ENCODE assay signal across 27 cellular contexts in genomic region chr1:31752258-31752657, GRCh38. TPM values are rescaled to one million over a fixed set of nuclear protein-coding genes. Genes with fewer than 3 reads are reported as not detected.
A peak's percentile ranks its signal among the peaks of the same experiment; 100 is the strongest.
DNase-seq lines count a peak whose midpoint lies in the region; ATAC-seq, FAIRE-seq and TF ChIP-seq lines count a peak whose summit lies in the region.
"Had no signal": no experiment of that assay in that cellular context is flagged by ENCODE, and none has a peak within 500 bp of the region (broad histone marks: within the 10 kb centered on the region; RNA-seq: fewer than 3 reads in every experiment).

No MANE protein-coding gene starts in this region.

- H3K27me3 ChIP-seq in H1 (replicated peaks in 1 of 4; ENCODE audit: control insufficient read depth in 3 of 4, extremely low read depth in 1 of 4, insufficient read depth in 3 of 4, low read length in 3 of 4) (no peaks in the 10 kb centered on the region), aorta (ENCODE audit: control insufficient read depth in 1 of 2, insufficient read depth in 2 of 2, low read length in 1 of 2) (no peaks in the 10 kb centered on the region)

- no peak for TF ChIP-seq RAD21 in H1 (IDR thresholded peaks at IDR 0.05 in 1 of 2, conservative IDR thresholded peaks at IDR 0.05 in 1 of 2; ENCODE audit: low read depth in 2 of 2, low read length in 2 of 2)

- no peaks in the 10 kb centered on the region for H3K9me3 Mint-ChIP-seq in activated naive CD8-positive, alpha-beta T cell treated with anti-CD3 and anti-CD28 coated beads, Interleukin-2, amount 10 ng/mL, durations not matched to agents 7 days and 5 days
- no peaks in the 10 kb centered on the region for H3K9me3 Mint-ChIP-seq in activated naive CD8-positive, alpha-beta T cell treated with anti-CD3 and anti-CD28 coated beads for 36 hours
- no peaks in the 10 kb centered on the region for H3K9me3 Mint-ChIP-seq in stimulated activated naive B cell treated with anti-CD40 and anti-IgM and Interleukin-4, amounts not matched to agents 10 μg/mL and 1 μg/mL and 100 μg/mL, for 72 hours
- H3K9me3 Mint-ChIP-seq: activated B cell treated with CpG ODN at 0.5 μM for 24 hours had no signal

- H3K4me1 ChIP-seq in OCI-LY7 (ENCODE audit: insufficient read depth, low read length, poor library complexity, severe bottlenecking) (peaks cover 25% of the 10 kb centered on the region), H1 (replicated peaks in 1 of 4; ENCODE audit: control insufficient read depth in 3 of 4, insufficient read depth in 4 of 4, low read length in 3 of 4) (peaks cover 5 to 17% (median 13%) of the 10 kb centered on the region in 4 experiments; a peak in 6 of 7 replicates), aorta (ENCODE audit: control insufficient read depth in 1 of 2, insufficient read depth in 2 of 2, low read length in 2 of 2) (no peaks in the 10 kb centered on the region)
- H3K4me1 ChIP-seq: HAP-1, prostate gland, upper lobe of right lung had no signal

- ATAC-seq in activated naive CD8-positive, alpha-beta T cell treated with anti-CD3 and anti-CD28 coated beads, Interleukin-2, amount 10 ng/mL, durations not matched to agents 7 days and 5 days (ENCODE audit: low read depth) = peak; percentile 75
- ATAC-seq in stimulated activated naive B cell treated with anti-CD40 and anti-IgM and Interleukin-4, amounts not matched to agents 10 μg/mL and 1 μg/mL and 100 μg/mL, for 72 hours (replicated peaks) = no peak
- no peak for ATAC-seq in HG02759 (IDR thresholded peaks at IDR 0.05; ENCODE audit: unreplicated experiment)
- ATAC-seq in aorta (ENCODE audit: low FRiP score) = no peak
- ATAC-seq: upper lobe of right lung had no signal

- peak overlapping the region; percentile 70 for H3K4me3 Mint-ChIP-seq in activated naive CD8-positive, alpha-beta T cell treated with anti-CD3 and anti-CD28 coated beads, Interleukin-2, amount 10 ng/mL, durations not matched to agents 7 days and 5 days
- H3K4me3 Mint-ChIP-seq in activated naive CD8-positive, alpha-beta T cell treated with anti-CD3 and anti-CD28 coated beads for 36 hours = no peak overlapping the region
- H3K4me3 Mint-ChIP-seq in stimulated activated naive B cell treated with anti-CD40 and anti-IgM and Interleukin-4, amounts not matched to agents 10 μg/mL and 1 μg/mL and 100 μg/mL, for 72 hours = no peak overlapping the region
- H3K4me3 Mint-ChIP-seq: activated B cell treated with CpG ODN at 0.5 μM for 24 hours had no signal

- no peak overlapping the region for H3K4ac ChIP-seq in H1 (replicated peaks; ENCODE audit: insufficient read length, low read depth, low read length)

- peaks cover 36% of the 10 kb centered on the region for H3K4me1 Mint-ChIP-seq in activated naive CD8-positive, alpha-beta T cell treated with anti-CD3 and anti-CD28 coated beads, Interleukin-2, amount 10 ng/mL, durations not matched to agents 7 days and 5 days
- peaks cover 21% of the 10 kb centered on the region for H3K4me1 Mint-ChIP-seq in activated naive CD8-positive, alpha-beta T cell treated with anti-CD3 and anti-CD28 coated beads for 36 hours
- peaks cover 15 to 25% of the 10 kb centered on the region in 2 donors for H3K4me1 Mint-ChIP-seq in stimulated activated naive B cell treated with anti-CD40 and anti-IgM and Interleukin-4, amounts not matched to agents 10 μg/mL and 1 μg/mL and 100 μg/mL, for 72 hours

- H4K8ac ChIP-seq in H1 (ENCODE audit: extremely low read depth, insufficient read depth, low read length) = no peak overlapping the region; the same call in 1 of the 2 replicates

- no peak overlapping the region for H2BK20ac ChIP-seq in H1 (ENCODE audit: low read length)

- H3K9ac ChIP-seq in H1 (replicated peaks in 1 of 4; ENCODE audit: extremely low read depth in 1 of 4, low read depth in 3 of 4, low read length in 3 of 4) = no peak overlapping the region

- H3K9me3 ChIP-seq in OCI-LY7 (ENCODE audit: low read length) = no peaks in the 10 kb centered on the region
- H3K9me3 ChIP-seq in H1 (ENCODE audit: insufficient read depth in 2 of 2, low read depth in 1 of 2, low read length in 1 of 2) = no peaks in the 10 kb centered on the region
- H3K9me3 ChIP-seq in aorta (ENCODE audit: control insufficient read depth, low read length) = no peaks in the 10 kb centered on the region
- H3K9me3 ChIP-seq: esophagus squamous epithelium, HAP-1, neutrophil, prostate gland, upper lobe of right lung had no signal

- H2BK120ac ChIP-seq in H1 (replicated peaks; ENCODE audit: low read depth, low read length) = no peak overlapping the region

- H4K20me1 ChIP-seq in OCI-LY7 (ENCODE audit: insufficient read depth, low read length) (peaks cover 4% of the 10 kb centered on the region; the same call in 1 of the 2 replicates), H1 (replicated peaks in 1 of 2; ENCODE audit: control insufficient read depth in 1 of 2, insufficient read depth in 2 of 2, low read length in 2 of 2) (no peaks in the 10 kb centered on the region)

- no peak overlapping the region for H3K56ac ChIP-seq in H1 (replicated peaks; ENCODE audit: insufficient read length, low read depth, low read length)

- H3K18ac ChIP-seq in H1 (ENCODE audit: extremely low read depth, low read length) = peak overlapping the region; percentile 71; the same call in 1 of the 2 replicates

- H3K79me2 ChIP-seq in OCI-LY7 (ENCODE audit: insufficient read depth, low read depth, low read length) (no peaks in the 10 kb centered on the region), H1 (ENCODE audit: control insufficient read depth in 1 of 2, insufficient read depth in 2 of 2, low read length in 2 of 2) (no peaks in the 10 kb centered on the region)

- TF ChIP-seq CTCF in OCI-LY7 (conservative IDR thresholded peaks at IDR 0.05; ENCODE audit: low read length) (no peak), H1 (IDR thresholded peaks at IDR 0.05; ENCODE audit: control extremely low read depth in 1 of 3, insufficient read depth in 1 of 3, low read depth in 1 of 3, low read length in 3 of 3) (no peak)

- no peak overlapping the region for H3K14ac ChIP-seq in H1 (ENCODE audit: insufficient read length)

- TF ChIP-seq EP300 in H1 (IDR thresholded peaks at IDR 0.05; ENCODE audit: borderline replicate concordance in 1 of 2, low read depth in 2 of 2, low read length in 2 of 2) = no peak

- H3K4me2 ChIP-seq in OCI-LY7 (ENCODE audit: low read length) (0 out of 2 replicates have a peak overlapping the region, but pooled peaks have one; percentile 10), H1 (ENCODE audit: insufficient read depth in 1 of 2, low read depth in 2 of 2, low read length in 2 of 2) (no peak overlapping the region)
- H3K4me2 ChIP-seq: PC-9 had no signal

- H3K36me3 ChIP-seq in OCI-LY7 (ENCODE audit: insufficient read depth, low read length) (no peaks in the 10 kb centered on the region), H1 (ENCODE audit: control insufficient read depth in 2 of 4, insufficient read depth in 4 of 4, low read length in 3 of 4) (no peaks in the 10 kb centered on the region), aorta (ENCODE audit: control insufficient read depth in 1 of 2, insufficient read depth in 2 of 2, low read length in 1 of 2) (no peaks in the 10 kb centered on the region)
- H3K36me3 ChIP-seq: esophagus squamous epithelium, neutrophil, prostate gland, upper lobe of right lung had no signal

- FAIRE-seq in H1 (lab: Jason Lieb, UNC) = no peak
- FAIRE-seq: A204.1, frontal cortex, kidney had no signal

- H2BK15ac ChIP-seq in H1 (ENCODE audit: low read length) = peak overlapping the region; percentile 97; the same call in 1 of the 2 replicates

- H3K27ac ChIP-seq in OCI-LY7 (ENCODE audit: low read depth, low read length, poor library complexity, severe bottlenecking) (no peak overlapping the region), H1 (ENCODE audit: low read depth, low read length) (no peak overlapping the region), aorta (ENCODE audit: low read depth in 1 of 2, low read length in 2 of 2) (no peak overlapping the region)
- H3K27ac ChIP-seq: neutrophil, PC-9, prostate gland, upper lobe of right lung had no signal

- H3K27ac Mint-ChIP-seq in activated naive CD8-positive, alpha-beta T cell treated with anti-CD3 and anti-CD28 coated beads, Interleukin-2, amount 10 ng/mL, durations not matched to agents 7 days and 5 days = peak overlapping the region; percentile 78
- no peak overlapping the region for H3K27ac Mint-ChIP-seq in activated naive CD8-positive, alpha-beta T cell treated with anti-CD3 and anti-CD28 coated beads for 36 hours
- H3K27ac Mint-ChIP-seq in stimulated activated naive B cell treated with anti-CD40 and anti-IgM and Interleukin-4, amounts not matched to agents 10 μg/mL and 1 μg/mL and 100 μg/mL, for 72 hours = peak overlapping the region; percentile 42
- H3K27ac Mint-ChIP-seq: activated B cell treated with CpG ODN at 0.5 μM for 24 hours had no signal

- H4K5ac ChIP-seq in H1 (ENCODE audit: insufficient read length, low read depth, low read length) = no peak overlapping the region

- peak overlapping the region; percentile 63; the same call in 1 of the 2 replicates for H2BK5ac ChIP-seq in H1 (ENCODE audit: low read depth, low read length)

- POLR2A ChIA-PET in activated naive CD8-positive, alpha-beta T cell treated with anti-CD3 and anti-CD28 coated beads, Interleukin-2, amount 10 ng/mL, durations not matched to agents 7 days and 5 days (lab: Charles Lee) = interaction anchor here (1.7 kb wide), 1 partner anchor 12 kb away, joined by 5 read pairs; no protein-coding TSS in a partner anchor
- POLR2A ChIA-PET in OCI-LY7 (lab: Charles Lee) (no interaction called here), H1 (lab: Charles Lee; ENCODE audit: partially characterized antibody) (interaction anchor here (1.8 to 2.7 kb wide), 2 partner anchors 37 kb away, joined by 6 to 7 read pairs; no protein-coding TSS in a partner anchor)

- peak overlapping the region; percentile 58 for H4K91ac ChIP-seq in H1 (replicated peaks; ENCODE audit: insufficient read length, low read length)

- no peak overlapping the region for H3K23ac ChIP-seq in H1 (ENCODE audit: insufficient read length)

- BruUV-seq in OCI-LY7 (replicated peaks; lab: Mats Ljungman, UMichigan) = no TSS peak

- no peaks in the 10 kb centered on the region for H3K9me2 ChIP-seq in OCI-LY7 (ENCODE audit: insufficient read depth, low read length)

- CTCF ChIA-PET in OCI-LY7 (lab: Charles Lee; ENCODE audit: unreplicated experiment) = no interaction called here
- CTCF ChIA-PET in H1 (lab: Charles Lee; ENCODE audit: partially characterized antibody) = interaction anchor here (0.9 to 4.2 kb wide), 13 partner anchors 10 to 123 kb away, joined by 3 to 26 read pairs (median 4); no protein-coding TSS in a partner anchor

- intact Hi-C loops in OCI-LY7 (cut with micrococcal nuclease; ENCODE audit: unreplicated experiment) = no loop called here
- intact Hi-C loops in aorta (cut with DNase I) = loop anchor here in 1 of 2 donors (5.0 kb wide), 1 partner anchor 35 kb away; no protein-coding TSS in a partner anchor

- H3K79me1 ChIP-seq in H1 (ENCODE audit: low read depth, low read length) = no peaks in the 10 kb centered on the region

- TF ChIP-seq POLR2A in H1 (IDR thresholded peaks at IDR 0.05; ENCODE audit: control extremely low read depth in 1 of 2, low read depth in 2 of 2, low read length in 2 of 2) = no peak

- H3K4me3 ChIP-seq in OCI-LY7 (ENCODE audit: low read depth, low read length, poor library complexity, severe bottlenecking) (no peak overlapping the region), H1 (ENCODE audit: extremely low read depth in 1 of 4, insufficient read depth in 2 of 4, low read depth in 3 of 4, low read length in 4 of 4) (no peak overlapping the region; a peak in 2 of 8 replicates), aorta (ENCODE audit: low read length in 2 of 2) (no peak overlapping the region)
- H3K4me3 ChIP-seq: esophagus squamous epithelium, HAP-1, PC-9, prostate gland, upper lobe of right lung had no signal

- H2BK12ac ChIP-seq in H1 (ENCODE audit: low read depth, low read length) = peak overlapping the region; percentile 94; the same call in 1 of the 2 replicates

- no peaks in the 10 kb centered on the region for H3K23me2 ChIP-seq in H1 (ENCODE audit: low read depth, low read length)

- H2AFZ ChIP-seq in OCI-LY7 (ENCODE audit: low read length) (no peak overlapping the region), H1 (ENCODE audit: low read length) (no peak overlapping the region)
- H2AFZ ChIP-seq: PC-9 had no signal

- no peak overlapping the region; the same call in 1 of the 2 replicates for H2AK5ac ChIP-seq in H1 (ENCODE audit: low read depth, low read length)

- WGBS in H1 (ENCODE audit: extremely low coverage in 1 of 2, insufficient coverage in 1 of 2, insufficient read length in 1 of 2, insufficient replicate concordance in 2 of 2, low coverage in 1 of 2, low lambda C conversion rate in 2 of 2, missing lambda C conversion rate in 1 of 2), 2 experiments = 76% methylated on average over 4 of the region's 7 CpGs; no CpG with 5 or more reads in 1 of the 2 experiments
- WGBS in aorta, 2 donors = 72 to 76% methylated on average over 7 of the region's 7 CpGs

- peaks cover 3% of the 10 kb centered on the region for H3K27me3 Mint-ChIP-seq in activated naive CD8-positive, alpha-beta T cell treated with anti-CD3 and anti-CD28 coated beads, Interleukin-2, amount 10 ng/mL, durations not matched to agents 7 days and 5 days
- H3K27me3 Mint-ChIP-seq in activated naive CD8-positive, alpha-beta T cell treated with anti-CD3 and anti-CD28 coated beads for 36 hours = peaks cover 2% of the 10 kb centered on the region
- H3K27me3 Mint-ChIP-seq in stimulated activated naive B cell treated with anti-CD40 and anti-IgM and Interleukin-4, amounts not matched to agents 10 μg/mL and 1 μg/mL and 100 μg/mL, for 72 hours = peaks cover 32 to 63% of the 10 kb centered on the region in 2 donors

- peak; percentile 62 for DNase-seq in activated naive CD8-positive, alpha-beta T cell treated with anti-CD3 and anti-CD28 coated beads, Interleukin-2, amount 10 ng/mL, durations not matched to agents 7 days and 5 days
- no peak for DNase-seq in activated naive CD8-positive, alpha-beta T cell treated with anti-CD3 and anti-CD28 coated beads for 36 hours
- DNase-seq in OCI-LY7 (ENCODE audit: low spot score) (no peak), H1 (ENCODE audit: low read depth in 1 of 2, low spot score in 2 of 2) (no peak), amniotic stem cell (lab: John Stamatoyannopoulos, UW) (no peak), aorta (no peak)
- no peak for DNase-seq in stimulated activated naive B cell treated with anti-CD40 and anti-IgM and Interleukin-4, amounts not matched to agents 10 μg/mL and 1 μg/mL and 100 μg/mL, for 72 hours
- DNase-seq: activated B cell treated with CpG ODN at 0.5 μM for 24 hours; activated effector memory CD4-positive, alpha-beta T cell treated with Interleukin-2 at 50 U/mL for 16 hours; AML-193; cortex of kidney; esophagus squamous epithelium; kidney; MM.1S; NCI-H1417; NCI-H446; PC-9; SHP77 treated with DMSO at 0.1 percent for 48 hours; stimulated activated CD8-positive, alpha-beta memory T cell treated with anti-CD3 and anti-CD28 coated beads, Interleukin-4, amount 100 ng/mL, for 48 hours; T-helper 9 cell; upper lobe of right lung had no signal

- H3K36me3 Mint-ChIP-seq in activated naive CD8-positive, alpha-beta T cell treated with anti-CD3 and anti-CD28 coated beads, Interleukin-2, amount 10 ng/mL, durations not matched to agents 7 days and 5 days = no peaks in the 10 kb centered on the region
- H3K36me3 Mint-ChIP-seq in activated naive CD8-positive, alpha-beta T cell treated with anti-CD3 and anti-CD28 coated beads for 36 hours = no peaks in the 10 kb centered on the region
- no peaks in the 10 kb centered on the region for H3K36me3 Mint-ChIP-seq in stimulated activated naive B cell treated with anti-CD40 and anti-IgM and Interleukin-4, amounts not matched to agents 10 μg/mL and 1 μg/mL and 100 μg/mL, for 72 hours

RNA-seq across cellular contexts. Expression of gene ADGRB2, which starts 11.9 kb away (rescaled TPM):
- total RNA-seq in activated naive CD8-positive, alpha-beta T cell treated with anti-CD3 and anti-CD28 coated beads, Interleukin-2, amount 10 ng/mL, durations not matched to agents 7 days and 5 days = under 1 TPM; 0.74 to 0.75 TPM
- under 1 TPM; 0.08 to 0.18 TPM for total RNA-seq in activated naive CD8-positive, alpha-beta T cell treated with anti-CD3 and anti-CD28 coated beads for 36 hours
- total RNA-seq in OCI-LY7 (2014; rRNA removed; shearing (Covaris generic)) = 4.0 and 4.1 TPM in 2 replicates
- total RNA-seq in OCI-LY7 (2022) (11.4 and 11.5 TPM in 2 replicates), aorta (1 to 10 TPM; 1.8 to 4.6 TPM)
- 25.8 and 26.2 TPM in 2 replicates for total RNA-seq in H1 (2021; fragmentation: NEBNext Ultra II Directional; extraction: Animal tissue kit (Norgen Biotek cat#: 25700))
- polyA plus RNA-seq in H1 (2011; rRNA removed) (15.6 and 29.0 TPM in 2 replicates), aorta (1 to 10 TPM; 1.8 to 2.4 TPM)
- polyA plus RNA-seq in H1 (2011; cell fraction: cytosol; rRNA removed) = 20.6 TPM
- polyA plus RNA-seq in H1 (2011; cell fraction: nucleus; rRNA removed) = 126 TPM
- polyA plus RNA-seq in H1 (2012, experiment 1 of 2) = 17.3 to 29.1 TPM (median 22.1 TPM) in 4 replicates
- polyA plus RNA-seq in H1 (2012, experiment 2 of 2) = 15.4 TPM
- polyA plus RNA-seq in H1 (2013, experiment 1 of 2) = 13.4 TPM
- polyA plus RNA-seq in H1 (2013, experiment 2 of 2) = 13.0 TPM
- 7.5 and 9.4 TPM in 2 replicates for polyA minus RNA-seq in H1 (2011; rRNA and poly(A)+ RNA removed)
- 14.0 TPM for polyA minus RNA-seq in H1 (2011; cell fraction: cytosol; rRNA and poly(A)+ RNA removed)
- 22.9 TPM for polyA minus RNA-seq in H1 (2011; cell fraction: nucleus; rRNA and poly(A)+ RNA removed)

RNA-seq across cellular contexts. Expression of gene COL16A1, which starts 48.4 kb away (rescaled TPM):
- total RNA-seq in activated naive CD8-positive, alpha-beta T cell treated with anti-CD3 and anti-CD28 coated beads, Interleukin-2, amount 10 ng/mL, durations not matched to agents 7 days and 5 days = under 1 TPM in 1 of 2 experiments, not detected in 1; 0.14 TPM
- under 1 TPM; 0.36 to 0.93 TPM for total RNA-seq in activated naive CD8-positive, alpha-beta T cell treated with anti-CD3 and anti-CD28 coated beads for 36 hours
- total RNA-seq in OCI-LY7 (2014; rRNA removed; shearing (Covaris generic)) = not detected in 2 replicates
- total RNA-seq in OCI-LY7 (2022) (not detected in 2 replicates), aorta (100 to 1,000 TPM in 1 of 2 donors, 10 to 100 TPM in 1; 71.4 to 188 TPM)
- total RNA-seq in H1 (2021; fragmentation: NEBNext Ultra II Directional; extraction: Animal tissue kit (Norgen Biotek cat#: 25700)) = 7.9 and 10.5 TPM in 2 replicates
- polyA plus RNA-seq in H1 (2011; rRNA removed) (2.0 and 3.4 TPM in 2 replicates), aorta (100 to 1,000 TPM in 1 of 2 donors, 10 to 100 TPM in 1; 39.8 to 358 TPM)
- polyA plus RNA-seq in H1 (2011; cell fraction: cytosol; rRNA removed) = 4.3 TPM
- polyA plus RNA-seq in H1 (2011; cell fraction: nucleus; rRNA removed) = 31.3 TPM
- 6.8 to 10.8 TPM (median 7.9 TPM) in 4 replicates for polyA plus RNA-seq in H1 (2012, experiment 1 of 2)
- polyA plus RNA-seq in H1 (2012, experiment 2 of 2) = 2.9 TPM
- polyA plus RNA-seq in H1 (2013, experiment 1 of 2) = 4.2 TPM
- polyA plus RNA-seq in H1 (2013, experiment 2 of 2) = 3.6 TPM
- 3.3 and 4.2 TPM in 2 replicates for polyA minus RNA-seq in H1 (2011; rRNA and poly(A)+ RNA removed)
- polyA minus RNA-seq in H1 (2011; cell fraction: cytosol; rRNA and poly(A)+ RNA removed) = 6.8 TPM
- polyA minus RNA-seq in H1 (2011; cell fraction: nucleus; rRNA and poly(A)+ RNA removed) = 8.7 TPM
